8 cellular contexts compared by ENCODE assay signal in the genomic region with DNA sequence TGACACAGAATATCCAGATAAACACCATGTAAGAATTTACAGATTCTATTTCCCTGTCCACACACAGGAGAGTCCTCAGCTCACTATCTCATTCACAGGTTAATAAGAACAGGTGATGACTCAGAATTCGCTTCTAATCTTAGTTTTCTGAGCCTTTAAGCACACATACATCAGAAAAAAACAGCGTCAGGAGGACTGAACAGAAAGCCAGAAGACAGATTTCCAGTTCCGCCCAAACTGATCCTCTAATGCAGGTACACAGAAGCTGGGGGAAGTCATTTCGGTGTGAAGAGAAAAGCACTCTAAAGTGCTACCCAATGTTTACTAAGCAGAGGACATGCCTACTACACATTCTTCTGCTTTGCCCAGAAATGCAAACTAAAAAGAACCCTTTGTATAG. TPM values are rescaled to one million over a fixed set of nuclear protein-coding genes. Genes with fewer than 3 reads are reported as not detected.
DNase-seq lines count a peak whose midpoint lies in the region; ATAC-seq and TF ChIP-seq lines count a peak whose summit lies in the region.

No MANE protein-coding gene starts in this region.

- DNase-seq in heart right ventricle = no peak
- no peak for DNase-seq in Right ventricle myocardium inferior (ENCODE audit: missing footprints)
- peak; percentile 58 for DNase-seq in activated CD4-positive, alpha-beta memory T cell treated with anti-CD3 and anti-CD28 coated beads for 36 hours
- no peak for DNase-seq in iPS DF 6.9 (ENCODE audit: low read depth, low spot score)
- no peak for DNase-seq in stimulated activated naive CD8-positive, alpha-beta T cell treated with anti-CD3 and anti-CD28 coated beads, Interleukin-15, Interleukin-2, amounts not matched to agents 100 U/mL and 50 U/mL, for 24 hours
- DNase-seq in uterus = no peak
- no peak for DNase-seq in HuH-7 (ENCODE audit: low spot score)

- H3K4me1 Mint-ChIP-seq in activated CD4-positive, alpha-beta memory T cell treated with anti-CD3 and anti-CD28 coated beads for 36 hours (ENCODE audit: low read depth) = peaks cover 47% of the 10 kb centered on the region

- POLR2A ChIA-PET in activated CD4-positive, alpha-beta memory T cell treated with anti-CD3 and anti-CD28 coated beads for 36 hours (lab: Charles Lee) = interaction anchor here (0.6 to 6.0 kb wide), 15 partner anchors 12 to 149 kb away, joined by 3 to 54 read pairs (median 4); a partner anchor contains a TSS

- intact Hi-C loops in heart right ventricle (cut with DNase I) = loop anchor here in 8 of 10 donors (5.0 to 10.0 kb wide), 9 partner anchors 44 to 596 kb away; no protein-coding TSS in a partner anchor
- intact Hi-C loops in Right ventricle myocardium inferior (cut with DNase I) = loop anchor here (5.0 to 10.0 kb wide), 3 partner anchors 48 to 159 kb away; no protein-coding TSS in a partner anchor
- intact Hi-C loops in activated CD4-positive, alpha-beta memory T cell treated with anti-CD3 and anti-CD28 coated beads for 36 hours (cut with micrococcal nuclease) = loop anchor here (1.0 to 5.0 kb wide), 12 partner anchors 17 to 1386 kb away; a partner anchor contains a TSS
- intact Hi-C loops in uterus (cut with DNase I; ENCODE audit: low total_unique reads) = no loop called here

- H3K27ac Mint-ChIP-seq in activated CD4-positive, alpha-beta memory T cell treated with anti-CD3 and anti-CD28 coated beads for 36 hours = peak overlapping the region; percentile 91

- ATAC-seq in heart right ventricle (no peak), Right ventricle myocardium inferior (no peak), HG02973 (IDR thresholded peaks at IDR 0.05; ENCODE audit: unreplicated experiment) (no peak)
- peak; percentile 3 for ATAC-seq in stimulated activated naive CD8-positive, alpha-beta T cell treated with anti-CD3 and anti-CD28 coated beads, Interleukin-15, Interleukin-2, amounts not matched to agents 100 U/mL and 50 U/mL, for 24 hours

- no peak for TF ChIP-seq POLR2A in uterus (IDR thresholded peaks at IDR 0.05)

- H3K9me3 ChIP-seq in heart right ventricle = no peaks in the 10 kb centered on the region
- no peaks in the 10 kb centered on the region for H3K9me3 ChIP-seq in iPS DF 6.9 (ENCODE audit: control insufficient read depth, insufficient read depth, low read length)
- no peaks in the 10 kb centered on the region for H3K9me3 ChIP-seq in uterus

- H3K36me3 Mint-ChIP-seq in activated CD4-positive, alpha-beta memory T cell treated with anti-CD3 and anti-CD28 coated beads for 36 hours = peaks cover 13% of the 10 kb centered on the region

- peaks cover 0 to 5% (median 0%) of the 10 kb centered on the region in 7 donors for H3K27me3 ChIP-seq in heart right ventricle
- no peaks in the 10 kb centered on the region for H3K27me3 ChIP-seq in iPS DF 6.9 (ENCODE audit: control insufficient read depth, insufficient read depth, low read length)
- H3K27me3 ChIP-seq in uterus = no peaks in the 10 kb centered on the region

- WGBS in heart right ventricle, 2 donors = 89% methylated on average over 4 of the region's 4 CpGs
- WGBS in iPS DF 6.9 (ENCODE audit: insufficient coverage, insufficient read length) = no CpG with 5 or more reads among the region's 4 CpGs

- peak overlapping the region in 7 of 10 donors; percentile 75 to 96 (median 87) for H3K4me3 ChIP-seq in heart right ventricle
- peak overlapping the region; percentile 82; the same call in 1 of the 2 replicates for H3K4me3 ChIP-seq in iPS DF 6.9 (ENCODE audit: low read length)
- no peak overlapping the region for H3K4me3 ChIP-seq in uterus

- H3K36me3 ChIP-seq in heart right ventricle (no peaks in the 10 kb centered on the region), iPS DF 6.9 (ENCODE audit: control insufficient read depth, insufficient read depth, low read length) (no peaks in the 10 kb centered on the region), uterus (no peaks in the 10 kb centered on the region)

- TF ChIP-seq CTCF in heart right ventricle (IDR thresholded peaks at IDR 0.05) (no peak), uterus (IDR thresholded peaks at IDR 0.05) (no peak)

- H3K27ac ChIP-seq in heart right ventricle = peak overlapping the region in 1 of 10 donors; percentile 99
- H3K27ac ChIP-seq in iPS DF 6.9 (ENCODE audit: low read length) = no peak overlapping the region
- no peak overlapping the region for H3K27ac ChIP-seq in uterus

- no peaks in the 10 kb centered on the region for H3K27me3 Mint-ChIP-seq in activated CD4-positive, alpha-beta memory T cell treated with anti-CD3 and anti-CD28 coated beads for 36 hours

- H3K9me3 Mint-ChIP-seq in activated CD4-positive, alpha-beta memory T cell treated with anti-CD3 and anti-CD28 coated beads for 36 hours = no peaks in the 10 kb centered on the region

- peaks cover 4 to 72% (median 31%) of the 10 kb centered on the region in 9 donors for H3K4me1 ChIP-seq in heart right ventricle
- H3K4me1 ChIP-seq in iPS DF 6.9 (ENCODE audit: control insufficient read depth, insufficient read depth, low read length) = peaks cover 5% of the 10 kb centered on the region; the same call in 1 of the 2 replicates
- peaks cover 0 to 3% of the 10 kb centered on the region in 2 donors for H3K4me1 ChIP-seq in uterus

- CTCF ChIA-PET in activated CD4-positive, alpha-beta memory T cell treated with anti-CD3 and anti-CD28 coated beads for 36 hours (lab: Charles Lee) = interaction anchor here (1.1 to 4.5 kb wide), 8 partner anchors 14 to 258 kb away, joined by 3 to 56 read pairs (median 4); no protein-coding TSS in a partner anchor

- H3K4me3 Mint-ChIP-seq in activated CD4-positive, alpha-beta memory T cell treated with anti-CD3 and anti-CD28 coated beads for 36 hours = peak overlapping the region; percentile 87

RNA-seq across cellular contexts. Expression of a gene that starts 1.6 kb away (rescaled TPM):
- 10 to 100 TPM in 6 of 10 donors, 1 to 10 TPM in 4; 4.7 to 34.9 (median 11.0) TPM for total RNA-seq in heart right ventricle
- 1 to 10 TPM; 6.7 to 8.3 TPM for polyA plus RNA-seq in heart right ventricle
- 9.3 TPM for total RNA-seq in Right ventricle myocardium inferior
- 10 to 100 TPM; 56.5 to 70.1 TPM for total RNA-seq in activated CD4-positive, alpha-beta memory T cell treated with anti-CD3 and anti-CD28 coated beads for 36 hours
- total RNA-seq in uterus = 10 to 100 TPM in 3 of 4 donors, 1 to 10 TPM in 1; 7.4 to 50.7 (median 30.5) TPM

Comparison
In these comparisons a context has a peak if more than half of its experiments do, and no peak if none do; other contexts are left out.
1. H3K4me3 ChIP-seq: peak in heart right ventricle (7 of 10) and iPS DF 6.9 (single experiment); none in uterus (0 of 2).